3 cellular contexts compared by ENCODE assay signal in the genomic region with DNA sequence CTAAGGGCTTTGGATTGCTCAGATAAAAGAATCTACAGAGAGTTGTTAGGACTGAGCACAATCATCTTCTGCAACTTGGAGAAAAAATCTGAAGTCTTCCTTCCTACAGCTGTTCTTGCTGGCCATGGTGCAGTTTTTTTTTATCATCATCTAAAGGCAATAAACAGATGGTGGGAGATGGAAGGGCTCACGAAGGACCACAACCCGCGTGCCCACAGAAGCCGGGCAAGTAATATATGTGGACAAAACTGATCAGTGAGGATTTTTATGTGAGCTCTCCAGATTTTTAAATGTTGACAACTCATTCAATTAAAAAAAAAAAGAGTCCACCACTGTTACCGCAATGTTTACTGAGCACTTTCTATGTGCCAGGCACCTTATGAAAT.
"Had no signal": no experiment of that assay in that cellular context is flagged by ENCODE, and none has a peak within 500 bp of the region (broad histone marks: within the 10 kb centered on the region; RNA-seq: fewer than 3 reads in every experiment).

No MANE protein-coding gene starts in this region.

- H3K4me3 ChIP-seq: skin epidermis had no signal

- H3K9me3 Mint-ChIP-seq: activated CD4-positive, alpha-beta T cell treated with anti-CD3 and anti-CD28 coated beads, Interleukin-2, amount 10 ng/mL, durations not matched to agents 24 days and 14 days; activated T-helper 2 cell treated with anti-CD3 and anti-CD28 coated beads, Interferon-gamma antibody, Interleukin-2, Interleukin-4, amounts not matched to agents 10 μg/mL and 5 μg/mL and 100 μg/mL, durations not matched to agents 14 hours and 24 hours and 36 hours had no signal

- H3K27ac Mint-ChIP-seq: activated T-helper 2 cell treated with anti-CD3 and anti-CD28 coated beads, Interferon-gamma antibody, Interleukin-2, Interleukin-4, amounts not matched to agents 10 μg/mL and 5 μg/mL and 100 μg/mL, durations not matched to agents 14 hours and 24 hours and 36 hours had no signal

- H3K4me3 Mint-ChIP-seq: activated CD4-positive, alpha-beta T cell treated with anti-CD3 and anti-CD28 coated beads, Interleukin-2, amount 10 ng/mL, durations not matched to agents 24 days and 14 days had no signal
